In the genomic region with DNA sequence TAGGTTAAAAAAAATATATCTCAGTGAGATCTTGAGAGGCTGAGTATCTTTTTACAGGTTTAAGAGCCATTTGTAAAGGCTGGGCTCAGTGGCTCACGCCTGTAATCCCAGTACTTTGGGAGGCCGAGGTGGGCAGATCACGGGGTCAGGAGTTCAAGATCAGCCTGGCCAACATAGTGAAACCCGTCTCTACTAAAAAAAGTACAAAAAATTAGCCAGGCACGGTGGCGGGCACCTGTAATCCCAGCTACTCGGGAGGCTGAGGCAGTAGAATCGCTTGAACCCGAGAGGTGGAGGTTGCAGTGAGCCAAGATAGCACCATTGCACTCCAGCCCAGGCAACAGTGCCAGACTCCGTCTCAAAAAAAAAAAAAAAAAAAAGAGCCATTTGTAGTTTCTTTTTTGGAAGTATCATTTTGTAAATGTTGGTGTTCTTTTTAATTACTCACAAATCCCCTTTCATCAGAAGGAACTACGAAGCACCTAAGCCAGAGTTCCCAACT, we compare ENCODE assay signal across 8 cellular contexts. TPM values are rescaled to one million over a fixed set of nuclear protein-coding genes. Genes with fewer than 3 reads are reported as not detected.
DNase-seq lines count a peak whose midpoint lies in the region; ATAC-seq, FAIRE-seq and TF ChIP-seq lines count a peak whose summit lies in the region.
"Not testable (repeated sequence)": the region's sequence is repeated elsewhere in the genome, so short reads cannot be mapped to it uniquely, and the experiment has no call there.

No MANE protein-coding gene starts in this region.

- not testable (repeated sequence) for H3K4me3 ChIP-seq in DND-41 (ENCODE audit: low read depth in 1 of 2, low read length in 2 of 2); HL-60 (replicated peaks; ENCODE audit: insufficient read depth, low read length); endothelial cell of umbilical vein (replicated peaks in 1 of 3; ENCODE audit: insufficient read depth in 1 of 3, low read depth in 1 of 3, low read length in 3 of 3); right lobe of liver
- H3K4me3 ChIP-seq in rectal smooth muscle tissue (ENCODE audit: low read length) (peak overlapping the region; percentile 65), tibial nerve (peak overlapping the region in 1 of 4 donors; percentile 9)

- H3K27me3 ChIP-seq in DND-41 (ENCODE audit: insufficient read depth, low read length, poor library complexity); HL-60 (ENCODE audit: insufficient read depth, poor library complexity, severe bottlenecking); endothelial cell of umbilical vein (ENCODE audit: control insufficient read depth in 2 of 2, insufficient read depth in 2 of 2, low read length in 2 of 2); right lobe of liver; rectal smooth muscle tissue (ENCODE audit: control insufficient read depth, insufficient read depth, low read length); tibial nerve: not testable (repeated sequence)

- intact Hi-C loops in endothelial cell of umbilical vein (cut with micrococcal nuclease): loop anchor here (5.0 kb wide), 1 partner anchor 41 kb away; a partner anchor contains a TSS
- intact Hi-C loops in right lobe of liver (cut with DNase I): not testable (repeated sequence)

- not testable (repeated sequence) for H3K9me3 Mint-ChIP-seq in activated naive CD8-positive, alpha-beta T cell treated with anti-CD3 and anti-CD28 coated beads, Interleukin-2, amount 50 U/mL, for 24 hours

- H3K36me3 ChIP-seq in DND-41 (ENCODE audit: insufficient read depth, low read length) (peaks cover 20% of the 10 kb centered on the region; the same call in 1 of the 2 replicates), right lobe of liver (peaks cover 0 to 10% (median 0%) of the 10 kb centered on the region in 4 donors)
- H3K36me3 ChIP-seq in endothelial cell of umbilical vein (ENCODE audit: control insufficient read depth in 2 of 2, extremely low read depth in 1 of 2, insufficient read depth in 2 of 2, low read length in 2 of 2); rectal smooth muscle tissue (ENCODE audit: control insufficient read depth, insufficient read depth, low read length); tibial nerve: not testable (repeated sequence)

- dilution Hi-C loops in endothelial cell of umbilical vein (cut with MboI; ENCODE audit: extremely low pct_ligation_motif_present, low sequenced_read_pairs): not testable (repeated sequence)

- POLR2A ChIA-PET in endothelial cell of umbilical vein (lab: Charles Lee): not testable (repeated sequence)

- H3K4me1 ChIP-seq in DND-41 (ENCODE audit: insufficient read depth, low read length): peaks cover 32% of the 10 kb centered on the region
- peaks cover 26% of the 10 kb centered on the region for H3K4me1 ChIP-seq in endothelial cell of umbilical vein (ENCODE audit: control insufficient read depth, extremely low read depth, insufficient read depth, low read length)
- peaks cover 0 to 77% (median 22%) of the 10 kb centered on the region in 4 donors for H3K4me1 ChIP-seq in right lobe of liver
- H3K4me1 ChIP-seq in rectal smooth muscle tissue (ENCODE audit: control insufficient read depth, insufficient read depth, low read length): peaks cover 13% of the 10 kb centered on the region
- H3K4me1 ChIP-seq in tibial nerve: peaks cover 2 to 49% (median 27%) of the 10 kb centered on the region in 4 donors

- peak overlapping the region; percentile 96 for H3K27ac Mint-ChIP-seq in T-helper 17 cell
- peak overlapping the region; percentile 91 for H3K27ac Mint-ChIP-seq in activated naive CD8-positive, alpha-beta T cell treated with anti-CD3 and anti-CD28 coated beads, Interleukin-2, amount 50 U/mL, for 24 hours

- not testable (repeated sequence) for H3K27me3 Mint-ChIP-seq in T-helper 17 cell; activated naive CD8-positive, alpha-beta T cell treated with anti-CD3 and anti-CD28 coated beads, Interleukin-2, amount 50 U/mL, for 24 hours

- not testable (repeated sequence) for FAIRE-seq in endothelial cell of umbilical vein (lab: Jason Lieb, UNC)

- BruUV-seq in endothelial cell of umbilical vein (replicated peaks; lab: Mats Ljungman, UMichigan): not testable (repeated sequence)

- H3K36me3 Mint-ChIP-seq in T-helper 17 cell (ENCODE audit: low read depth): not testable (repeated sequence)
- H3K36me3 Mint-ChIP-seq in activated naive CD8-positive, alpha-beta T cell treated with anti-CD3 and anti-CD28 coated beads, Interleukin-2, amount 50 U/mL, for 24 hours (ENCODE audit: low read depth): peaks cover 23% of the 10 kb centered on the region

- H3K4me2 ChIP-seq in DND-41 (ENCODE audit: insufficient read depth, low read length): peak overlapping the region; percentile 77; the same call in 1 of the 2 replicates
- H3K4me2 ChIP-seq in endothelial cell of umbilical vein (ENCODE audit: insufficient read depth, low read length): peak overlapping the region; percentile 98

- not testable (repeated sequence) for TF ChIP-seq EP300 in tibial nerve (IDR thresholded peaks at IDR 0.05)

- not testable (repeated sequence) for H2AFZ ChIP-seq in DND-41 (ENCODE audit: low read depth, low read length); endothelial cell of umbilical vein (ENCODE audit: low read depth, low read length)

- WGBS in right lobe of liver (ENCODE audit: insufficient coverage, low coverage, low lambda C conversion rate, missing lambda C conversion rate): 45% methylated on average over 11 of the region's 11 CpGs
- 67 to 71% methylated on average over 11 of the region's 11 CpGs for WGBS in tibial nerve, 2 donors

- H3K79me2 ChIP-seq in DND-41 (ENCODE audit: insufficient read depth, low read length): peaks cover 74% of the 10 kb centered on the region
- peaks cover 56% of the 10 kb centered on the region for H3K79me2 ChIP-seq in endothelial cell of umbilical vein (ENCODE audit: control insufficient read depth, insufficient read depth, low read length)

- H4K20me1 ChIP-seq in DND-41 (ENCODE audit: insufficient read depth, low read length); endothelial cell of umbilical vein (replicated peaks; ENCODE audit: control insufficient read depth, extremely low read depth, insufficient read depth, low read length): not testable (repeated sequence)

- not testable (repeated sequence) for ATAC-seq in DND-41 (ENCODE audit: insufficient read depth, low read depth); activated naive CD8-positive, alpha-beta T cell treated with anti-CD3 and anti-CD28 coated beads, Interleukin-2, amount 50 U/mL, for 24 hours; right lobe of liver
- ATAC-seq in T-helper 17 cell: peak; percentile 11

- H3K9me3 ChIP-seq in DND-41 (ENCODE audit: insufficient read depth, low read length, severe bottlenecking); T-helper 17 cell (ENCODE audit: control insufficient read depth, low read length, poor library complexity, severe bottlenecking); endothelial cell of umbilical vein (replicated peaks; ENCODE audit: control insufficient read depth, insufficient read depth, low read length); right lobe of liver; tibial nerve: not testable (repeated sequence)

- CTCF ChIA-PET in endothelial cell of umbilical vein (lab: Charles Lee): interaction anchor here (1.0 to 1.9 kb wide), 3 partner anchors 9 to 40 kb away, joined by 3 to 5 read pairs (median 4); a partner anchor contains a TSS

- TF ChIP-seq CTCF in DND-41 (IDR thresholded peaks at IDR 0.05; ENCODE audit: borderline replicate concordance, extremely low read depth, low read length, poor library complexity, severe bottlenecking); HL-60 (IDR thresholded peaks at IDR 0.05; ENCODE audit: insufficient read depth, low read length); endothelial cell of umbilical vein (IDR thresholded peaks at IDR 0.05; ENCODE audit: extremely low read depth in 1 of 2, insufficient read depth in 1 of 2, low read depth in 1 of 2, low read length in 2 of 2); right lobe of liver (IDR thresholded peaks at IDR 0.05); tibial nerve (IDR thresholded peaks at IDR 0.05): not testable (repeated sequence)

- TF ChIP-seq POLR2A in endothelial cell of umbilical vein (IDR thresholded peaks at IDR 0.05; ENCODE audit: low read depth, low read length); right lobe of liver (IDR thresholded peaks at IDR 0.05); tibial nerve (IDR thresholded peaks at IDR 0.05): not testable (repeated sequence)

- H3K4me3 Mint-ChIP-seq in T-helper 17 cell: peak overlapping the region; percentile 86
- H3K4me3 Mint-ChIP-seq in activated naive CD8-positive, alpha-beta T cell treated with anti-CD3 and anti-CD28 coated beads, Interleukin-2, amount 50 U/mL, for 24 hours: peak overlapping the region; percentile 75

- H3K4me1 Mint-ChIP-seq in T-helper 17 cell: peaks cover 29% of the 10 kb centered on the region
- peaks cover 52% of the 10 kb centered on the region for H3K4me1 Mint-ChIP-seq in activated naive CD8-positive, alpha-beta T cell treated with anti-CD3 and anti-CD28 coated beads, Interleukin-2, amount 50 U/mL, for 24 hours

- DNase-seq in DND-41; HL-60 (ENCODE audit: low read depth in 1 of 2, low spot score in 1 of 2); T-helper 17 cell; activated naive CD8-positive, alpha-beta T cell treated with anti-CD3 and anti-CD28 coated beads, Interleukin-2, amount 50 U/mL, for 24 hours; endothelial cell of umbilical vein (ENCODE audit: low read depth, low spot score); right lobe of liver; tibial nerve (ENCODE audit: low spot score in 2 of 2): not testable (repeated sequence)

- not testable (repeated sequence) for H3K9me1 ChIP-seq in endothelial cell of umbilical vein (replicated peaks; ENCODE audit: control insufficient read depth, extremely low read depth, insufficient read depth, low read length)

- H3K27ac ChIP-seq in DND-41 (ENCODE audit: low read length) (peak overlapping the region; percentile 94), HL-60 (replicated peaks) (peak overlapping the region; percentile 57), endothelial cell of umbilical vein (ENCODE audit: insufficient read depth, low read depth, low read length) (peak overlapping the region; percentile 97), right lobe of liver (peak overlapping the region; percentile 82 to 88 (median 84)), rectal smooth muscle tissue (ENCODE audit: low read depth, low read length) (peak overlapping the region; percentile 81), tibial nerve (peak overlapping the region; percentile 63 to 95 (median 84))

- H3K9ac ChIP-seq in DND-41 (ENCODE audit: low read depth, low read length); endothelial cell of umbilical vein (replicated peaks; ENCODE audit: extremely low read depth, insufficient read depth, low read length); rectal smooth muscle tissue (ENCODE audit: low read length): not testable (repeated sequence)

RNA-seq across cellular contexts. Expression of a gene that starts 40.6 kb away (rescaled TPM):
- total RNA-seq in T-helper 17 cell: 10 to 100 TPM; 55.9 to 64.4 TPM
- total RNA-seq in endothelial cell of umbilical vein: 47.0 and 48.9 TPM in 2 replicates
- 27.7 and 30.5 TPM in 2 replicates for polyA plus RNA-seq in endothelial cell of umbilical vein
- 31.7 and 35.6 TPM in 2 replicates for polyA plus RNA-seq in endothelial cell of umbilical vein (2011; cell fraction: cytosol; rRNA removed)
- 21.1 and 24.0 TPM in 2 replicates for polyA plus RNA-seq in endothelial cell of umbilical vein (2011; cell fraction: nucleus; rRNA removed)
- 33.9 and 43.8 TPM in 2 replicates for polyA plus RNA-seq in endothelial cell of umbilical vein (2012)
- 63.7 and 70.8 TPM in 2 replicates for polyA minus RNA-seq in endothelial cell of umbilical vein
- 56.3 TPM for polyA minus RNA-seq in endothelial cell of umbilical vein (2011; cell fraction: cytosol; rRNA and poly(A)+ RNA removed)
- 15.7 and 20.4 TPM in 2 replicates for polyA minus RNA-seq in endothelial cell of umbilical vein (2011; cell fraction: nucleus; rRNA and poly(A)+ RNA removed)
- 10 to 100 TPM; 55.5 to 89.1 (median 67.1) TPM for total RNA-seq in right lobe of liver
- 10 to 100 TPM; 57.6 to 78.9 (median 65.7) TPM for total RNA-seq in tibial nerve
